ENCODE assay signal across 18 cellular contexts in genomic region chr5:167678457-167678856, GRCh38.
DNase-seq lines count a peak whose midpoint lies in the region; ATAC-seq, FAIRE-seq and TF ChIP-seq lines count a peak whose summit lies in the region.
"Had no signal": no experiment of that assay in that cellular context is flagged by ENCODE, and none has a peak within 500 bp of the region (broad histone marks: within the 10 kb centered on the region; RNA-seq: fewer than 3 reads in every experiment).

No MANE protein-coding gene starts in this region.

- WGBS in small intestine, 3 donors = 63 to 84% (median 65%) methylated on average over 3 of the region's 3 CpGs

- H3K4me2 ChIP-seq in neural progenitor cell = no peak overlapping the region
- H3K4me2 ChIP-seq: PC-9 had no signal

- H3K27me3 ChIP-seq in SJSA1 (replicated peaks) (no peaks in the 10 kb centered on the region), small intestine (ENCODE audit: control insufficient read depth in 2 of 2, insufficient read depth in 2 of 2, low read length in 2 of 2) (no peaks in the 10 kb centered on the region), neural progenitor cell (no peaks in the 10 kb centered on the region)

- no peak for TF ChIP-seq POLR2A in H54 (IDR thresholded peaks at IDR 0.05; ENCODE audit: low read depth, low read length)

- 0 out of 2 replicates have a peak overlapping the region, but pooled peaks have one; percentile 3 for H3K27ac ChIP-seq in SJSA1
- no peak overlapping the region for H3K27ac ChIP-seq in small intestine (ENCODE audit: low read depth in 1 of 2, low read length in 1 of 2)
- H3K27ac ChIP-seq in neural progenitor cell = no peak overlapping the region
- H3K27ac ChIP-seq: PC-9 had no signal

- no peaks in the 10 kb centered on the region for H4K20me1 ChIP-seq in neural progenitor cell (ENCODE audit: low read depth)

- H3K4me1 Mint-ChIP-seq in activated T-helper 17 cell treated with anti-CD3 and anti-CD28 coated beads, Interleukin-2, amount 50 U/mL, for 72 hours = no peaks in the 10 kb centered on the region
- peaks cover 7% of the 10 kb centered on the region for H3K4me1 Mint-ChIP-seq in neural progenitor cell
- H3K4me1 Mint-ChIP-seq: CD14-positive monocyte had no signal

- no peak overlapping the region for H2AFZ ChIP-seq in neural progenitor cell (replicated peaks)
- H2AFZ ChIP-seq: PC-9 had no signal

- H3K79me2 ChIP-seq in neural progenitor cell (ENCODE audit: low read depth) = no peaks in the 10 kb centered on the region

- no peaks in the 10 kb centered on the region for H3K27me3 Mint-ChIP-seq in activated T-helper 17 cell treated with anti-CD3 and anti-CD28 coated beads, Interleukin-2, amount 50 U/mL, for 72 hours
- H3K27me3 Mint-ChIP-seq in neural progenitor cell (ENCODE audit: insufficient read depth, low read depth) = no peaks in the 10 kb centered on the region

- peak; percentile 33 for FAIRE-seq in H54 (lab: Jason Lieb, UNC)
- no peak for FAIRE-seq in small intestine (lab: Jason Lieb, UNC)
- FAIRE-seq: A204.1 had no signal

- peaks cover 11% of the 10 kb centered on the region for H3K9me3 Mint-ChIP-seq in activated T-helper 17 cell treated with anti-CD3 and anti-CD28 coated beads, Interleukin-2, amount 50 U/mL, for 72 hours
- H3K9me3 Mint-ChIP-seq in neural progenitor cell = peaks cover 28% of the 10 kb centered on the region

- H3K4me1 ChIP-seq in SJSA1 (replicated peaks) (0 out of 2 replicates have a peak, but pooled peaks cover 4% of the 10 kb centered on the region), small intestine (ENCODE audit: control insufficient read depth in 2 of 2, insufficient read depth in 1 of 2, low read depth in 1 of 2, low read length in 1 of 2) (no peaks in the 10 kb centered on the region), neural progenitor cell (no peaks in the 10 kb centered on the region)
- H3K4me1 ChIP-seq: Caco-2 had no signal

- peak; percentile 46 for DNase-seq in A172 (ENCODE audit: low spot score)
- no peak for DNase-seq in H54 (ENCODE audit: insufficient read length, low spot score)
- DNase-seq in SJSA1 (ENCODE audit: low read depth in 1 of 2, low spot score in 2 of 2) = peak in 1 of 2 experiments; percentile 47
- peak; percentile 42 for DNase-seq in iris pigment epithelial cell (ENCODE audit: low read depth)
- no peak for DNase-seq in activated T-cell treated with anti-CD3 and anti-CD28 coated beads, Interleukin-2, amount 50 U/mL, for 1 hour
- no peak for DNase-seq in small intestine
- no peak for DNase-seq in neural progenitor cell (ENCODE audit: low spot score)
- DNase-seq: Caco-2, GOT3, KBM-7, NCI-H1092, NCI-H2227 treated with DMSO at 0.1 percent for 48 hours, NCI-H526, SHP77 had no signal

- no peaks in the 10 kb centered on the region for H3K36me3 Mint-ChIP-seq in activated T-helper 17 cell treated with anti-CD3 and anti-CD28 coated beads, Interleukin-2, amount 50 U/mL, for 72 hours (ENCODE audit: low read depth)
- peaks cover 25% of the 10 kb centered on the region for H3K36me3 Mint-ChIP-seq in neural progenitor cell
- H3K36me3 Mint-ChIP-seq: CD14-positive monocyte had no signal

- ATAC-seq in activated T-helper 17 cell treated with anti-CD3 and anti-CD28 coated beads, Interleukin-2, amount 50 U/mL, for 72 hours (replicated peaks) = no peak

- no peak overlapping the region for H3K9ac ChIP-seq in neural progenitor cell

- no peaks in the 10 kb centered on the region for H3K36me3 ChIP-seq in SJSA1
- no peaks in the 10 kb centered on the region for H3K36me3 ChIP-seq in small intestine (ENCODE audit: control insufficient read depth in 2 of 2, insufficient read depth in 2 of 2, low read length in 2 of 2)
- H3K36me3 ChIP-seq in neural progenitor cell = no peaks in the 10 kb centered on the region

- H3K4me3 ChIP-seq in SJSA1 (no peak overlapping the region), small intestine (ENCODE audit: low read depth in 1 of 2, low read length in 2 of 2) (no peak overlapping the region), neural progenitor cell (no peak overlapping the region)
- H3K4me3 ChIP-seq: PC-9 had no signal

- H3K9me3 ChIP-seq in SJSA1 (replicated peaks) = peaks cover 10% of the 10 kb centered on the region
- no peaks in the 10 kb centered on the region for H3K9me3 ChIP-seq in small intestine (ENCODE audit: control insufficient read depth, low read depth)
- H3K9me3 ChIP-seq in neural progenitor cell (ENCODE audit: low read depth) = no peaks in the 10 kb centered on the region
- H3K9me3 ChIP-seq: Caco-2 had no signal

- H3F3A ChIP-seq in neural progenitor cell (ENCODE audit: low read depth) = no peaks in the 10 kb centered on the region

- TF ChIP-seq CTCF in neural progenitor cell (IDR thresholded peaks at IDR 0.05) = no peak

- H3K27ac Mint-ChIP-seq in activated T-helper 17 cell treated with anti-CD3 and anti-CD28 coated beads, Interleukin-2, amount 50 U/mL, for 72 hours = no peak overlapping the region
- no peak overlapping the region for H3K27ac Mint-ChIP-seq in neural progenitor cell
- H3K27ac Mint-ChIP-seq: CD14-positive monocyte had no signal

- no peak overlapping the region for H3K4me3 Mint-ChIP-seq in activated T-helper 17 cell treated with anti-CD3 and anti-CD28 coated beads, Interleukin-2, amount 50 U/mL, for 72 hours
- H3K4me3 Mint-ChIP-seq in neural progenitor cell = no peak overlapping the region
- H3K4me3 Mint-ChIP-seq: CD14-positive monocyte had no signal

Comparison
In these comparisons a context has a peak if more than half of its experiments do, and no peak if none do; other contexts are left out.
1. DNase-seq: peak in A172 (single experiment) and iris pigment epithelial cell (single experiment); none in H54 (single experiment), activated T-cell treated with anti-CD3 and anti-CD28 coated beads, Interleukin-2, amount 50 U/mL, for 1 hour (single experiment), small intestine (single experiment) and neural progenitor cell (single experiment).